ENCODE assay signal across 8 cellular contexts in the genomic region with DNA sequence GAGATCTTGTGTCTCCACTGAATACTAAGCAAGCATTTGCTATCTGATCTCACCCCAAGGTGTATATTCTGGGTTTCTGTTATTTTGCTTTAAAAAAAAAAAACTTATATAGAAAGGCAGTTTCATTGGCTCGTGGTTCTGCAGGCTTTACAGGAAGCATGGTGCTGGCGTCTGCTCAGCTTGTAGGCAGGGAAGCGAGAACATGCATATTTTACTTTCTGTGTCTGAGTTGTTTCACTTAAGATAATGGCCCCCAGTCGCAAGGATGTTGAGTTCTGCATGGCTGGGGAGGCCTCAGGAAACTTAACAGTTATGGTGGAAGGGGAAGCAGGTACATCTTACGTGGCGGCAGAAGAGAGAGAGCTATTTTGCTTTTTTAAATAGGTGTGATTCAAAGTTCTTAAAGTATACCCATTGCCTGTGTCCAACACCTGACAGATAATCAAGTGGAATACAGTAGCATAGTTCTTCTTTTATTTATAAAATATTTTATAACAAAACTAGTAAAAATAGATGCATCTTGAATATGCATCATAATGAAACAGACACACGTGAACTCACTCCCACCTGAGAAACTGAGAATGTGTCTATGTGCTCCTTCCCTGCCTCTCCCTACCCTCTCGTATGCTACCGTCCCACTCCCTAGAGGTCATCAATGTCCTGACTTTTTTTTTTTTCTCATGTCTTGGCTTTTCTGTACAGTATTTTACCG. TPM values are rescaled to one million over a fixed set of nuclear protein-coding genes. Genes with fewer than 3 reads are reported as not detected.
A peak's percentile ranks its signal among the peaks of the same experiment; 100 is the strongest.
DNase-seq lines count a peak whose midpoint lies in the region; ATAC-seq, FAIRE-seq and TF ChIP-seq lines count a peak whose summit lies in the region.

No MANE protein-coding gene starts in this region.

- peak overlapping the region; percentile 91 for H3K27ac ChIP-seq in GM12878 (ENCODE audit: control insufficient read depth, insufficient read depth)
- H3K27ac ChIP-seq in parathyroid adenoma: no peak overlapping the region
- no peak overlapping the region for H3K27ac ChIP-seq in uterus

- peaks cover 22% of the 10 kb centered on the region for H3K79me2 ChIP-seq in GM12878 (ENCODE audit: control insufficient read depth, insufficient read depth, low read length)
- no peaks in the 10 kb centered on the region for H3K79me2 ChIP-seq in parathyroid adenoma

- POLR2A ChIA-PET in GM12878 (lab: Charles Lee): interaction anchor here (0.6 to 6.8 kb wide), 9 partner anchors 10 to 132 kb away, joined by 3 to 118 read pairs (median 4); a partner anchor contains a TSS

- ATAC-seq in HG03095 (IDR thresholded peaks at IDR 0.05; ENCODE audit: unreplicated experiment) (peak; percentile 35), GM12878 (peak; percentile 64), esophagus mucosa (no peak)

- H2AFZ ChIP-seq in GM12878 (ENCODE audit: control insufficient read depth, low read depth, low read length) (peak overlapping the region; percentile 98), parathyroid adenoma (peak overlapping the region; percentile 92)

- no peak for DNase-seq in GM12878 (ENCODE audit: low read depth, low spot score)
- DNase-seq in CD14-positive monocyte (ENCODE audit: low spot score): no peak
- DNase-seq in HPDE6-E6E7 (ENCODE audit: extremely low spot score): no peak
- no peak for DNase-seq in uterus

- TF ChIP-seq CTCF in GM12878 (IDR thresholded peaks at IDR 0.05 in 2 of 3, conservative IDR thresholded peaks at IDR 0.05 in 1 of 3; ENCODE audit: control insufficient read depth in 2 of 3, extremely low read depth in 1 of 3, insufficient read depth in 1 of 3, low read depth in 3 of 3, low read length in 3 of 3): no peak
- TF ChIP-seq CTCF in parathyroid adenoma (IDR thresholded peaks at IDR 0.05): peak; percentile 5
- no peak for TF ChIP-seq CTCF in CD14-positive monocyte (IDR thresholded peaks at IDR 0.05)
- no peak for TF ChIP-seq CTCF in uterus (IDR thresholded peaks at IDR 0.05)

- TF ChIP-seq EP300 in GM12878 (IDR thresholded peaks at IDR 0.05; ENCODE audit: borderline replicate concordance in 1 of 2, control insufficient read depth in 1 of 2, low read depth in 2 of 2, low read length in 2 of 2): no peak

- H3K9me3 ChIP-seq in GM12878 (replicated peaks; ENCODE audit: control insufficient read depth, insufficient read depth, low read length): no peaks in the 10 kb centered on the region
- H3K9me3 ChIP-seq in parathyroid adenoma (ENCODE audit: control insufficient read depth, low read length): no peaks in the 10 kb centered on the region
- no peaks in the 10 kb centered on the region for H3K9me3 ChIP-seq in uterus

- no peak overlapping the region for H3K4me3 Mint-ChIP-seq in CD14-positive monocyte

- 0% methylated on average over 10 of the region's 10 CpGs for WGBS in GM12878 (ENCODE audit: insufficient coverage, insufficient replicate concordance, low lambda C conversion rate, missing lambda C conversion rate)

- H3K36me3 Mint-ChIP-seq in CD14-positive monocyte: no peaks in the 10 kb centered on the region

- intact Hi-C loops in GM12878 (cut with micrococcal nuclease; ENCODE audit: unreplicated experiment) (loop anchor here (1.0 kb wide), 1 partner anchor 11 kb away; no protein-coding TSS in a partner anchor), CD14-positive monocyte (cut with micrococcal nuclease) (loop anchor here in 1 of 2 donors (2.0 to 5.0 kb wide), 3 partner anchors 16 to 77 kb away; a partner anchor contains a TSS), uterus (cut with DNase I; ENCODE audit: low total_unique reads) (no loop called here)

- no peak for TF ChIP-seq RAD21 in GM12878 (IDR thresholded peaks at IDR 0.05; ENCODE audit: insufficient read depth, low read depth, low read length)

- H3K27me3 ChIP-seq in GM12878 (replicated peaks in 1 of 2; ENCODE audit: control insufficient read depth in 2 of 2, insufficient read depth in 2 of 2, low read length in 1 of 2): no peaks in the 10 kb centered on the region
- no peaks in the 10 kb centered on the region for H3K27me3 ChIP-seq in parathyroid adenoma (ENCODE audit: control insufficient read depth, insufficient read depth, low read length)
- no peaks in the 10 kb centered on the region for H3K27me3 ChIP-seq in uterus

- peaks cover 0 to 2% (median 0%) of the 10 kb centered on the region in 7 donors for H3K9me3 Mint-ChIP-seq in CD14-positive monocyte

- in situ Hi-C loops in GM18951 (cut with MboI; ENCODE audit: low sequenced_read_pairs, unreplicated experiment) (no loop called here), GM12878 (cut with MboI) (loop anchor here (25.0 kb wide), 1 partner anchor 1168 kb away; no protein-coding TSS in a partner anchor)

- H3K36me3 ChIP-seq in GM12878 (ENCODE audit: control insufficient read depth in 2 of 2, insufficient read depth in 2 of 2, low read length in 1 of 2) (no peaks in the 10 kb centered on the region), parathyroid adenoma (ENCODE audit: control insufficient read depth, insufficient read depth, low read length) (no peaks in the 10 kb centered on the region), uterus (no peaks in the 10 kb centered on the region)

- CTCF ChIA-PET in GM12878 (lab: Yijun Ruan, JAX): interaction anchor here (0.6 to 2.2 kb wide), 5 partner anchors 10 to 19 kb away, joined by 3 to 7 read pairs (median 4); no protein-coding TSS in a partner anchor

- peak overlapping the region; percentile 61; the same call in 1 of the 2 replicates for H3K9ac ChIP-seq in GM12878 (ENCODE audit: control insufficient read depth, insufficient read depth, low read length)
- H3K9ac ChIP-seq in parathyroid adenoma: no peak overlapping the region

- H3K27me3 Mint-ChIP-seq in CD14-positive monocyte (ENCODE audit: low read depth in 3 of 3): peaks cover 0 to 3% (median under 1%) of the 10 kb centered on the region in 3 donors

- SMC1A ChIA-PET in GM12878 (lab: Charles Lee; ENCODE audit: uncharacterized antibody, unreplicated experiment): interaction anchor here (0.6 to 6.1 kb wide), 13 partner anchors 10 to 77 kb away, joined by 3 to 88 read pairs (median 5); a partner anchor contains a TSS

- no TSS peak for BruUV-seq in GM12878 (replicated peaks; lab: Mats Ljungman, UMichigan)

- peak overlapping the region in 3 of 7 donors; percentile 58 to 72 (median 71) for H3K27ac Mint-ChIP-seq in CD14-positive monocyte

- FAIRE-seq in GM12878 (lab: Jason Lieb, UNC): peak; percentile 74

- H3K4me3 ChIP-seq in GM12878 (peak overlapping the region; percentile 78), parathyroid adenoma (ENCODE audit: low read depth, low read length) (peak overlapping the region; percentile 52), uterus (no peak overlapping the region)

- H3K4me1 Mint-ChIP-seq in CD14-positive monocyte: peaks cover 35% of the 10 kb centered on the region

- peak overlapping the region; percentile 96 for H3K4me2 ChIP-seq in GM12878 (ENCODE audit: control insufficient read depth, insufficient read depth)
- peak overlapping the region; percentile 93 for H3K4me2 ChIP-seq in parathyroid adenoma (ENCODE audit: low read length)

- H4K20me1 ChIP-seq in GM12878 (ENCODE audit: control insufficient read depth, insufficient read depth): no peaks in the 10 kb centered on the region

- H3K4me1 ChIP-seq in GM12878 (ENCODE audit: control insufficient read depth, insufficient read depth, low read length) (peaks cover 16% of the 10 kb centered on the region), parathyroid adenoma (peaks cover 3% of the 10 kb centered on the region), uterus (peaks cover 0 to 9% of the 10 kb centered on the region in 2 donors)

- peak; percentile 30 for TF ChIP-seq POLR2A in GM18951 (IDR thresholded peaks at IDR 0.05; ENCODE audit: extremely low read depth, insufficient read depth, insufficient read length)
- no peak for TF ChIP-seq POLR2A in GM12878 (IDR thresholded peaks at IDR 0.05; ENCODE audit: low read depth, low read length)
- TF ChIP-seq POLR2A in uterus (IDR thresholded peaks at IDR 0.05): no peak

- RAD21 ChIA-PET in GM12878 (lab: Charles Lee; ENCODE audit: unreplicated experiment): interaction anchor here (0.9 to 3.7 kb wide), 7 partner anchors 9 to 55 kb away, joined by 3 to 63 read pairs (median 7); a partner anchor contains a TSS

TF ChIP-seq in GM12878, 131 proteins besides CTCF, POLR2A, EP300 and RAD21 (continues in another document):
- TF ChIP-seq TCF7 (IDR thresholded peaks at IDR 0.05; ENCODE audit: borderline replicate concordance): no peak
- peak; percentile 85; the same call in 2 of the 3 replicates for TF ChIP-seq POU2F2 (IDR thresholded peaks at IDR 0.05; ENCODE audit: borderline replicate concordance, low read depth, low read length)
- no peak for TF ChIP-seq DPF2 (IDR thresholded peaks at IDR 0.05)

RNA-seq across cellular contexts. Expression of a gene that starts 15.4 kb away (rescaled TPM):
- 627 and 659 TPM in 2 replicates for total RNA-seq in GM12878 (2013; cell fraction: nucleolus; rRNA removed)
- total RNA-seq in GM12878 (2014; rRNA removed): 47.7 and 55.1 TPM in 2 replicates
- total RNA-seq in GM12878 (2014; rRNA removed; fragmentation: Illumina TruSeq; extraction: Trizol): 45.4 and 48.3 TPM in 2 replicates
- total RNA-seq in GM12878 (2021): 181 and 199 TPM in 2 replicates
- polyA plus RNA-seq in GM12878 (2011; ENCODE audit: low read depth): 127 TPM
- 71.1 and 75.0 TPM in 2 replicates for polyA plus RNA-seq in GM12878 (2011; rRNA removed)
- polyA plus RNA-seq in GM12878 (2011; cell fraction: cytosol; rRNA removed): 82.6 and 128 TPM in 2 replicates
- polyA plus RNA-seq in GM12878 (2011; cell fraction: nucleus; rRNA removed): 239 and 261 TPM in 2 replicates
- polyA plus RNA-seq in GM12878 (2012): 118 and 141 TPM in 2 replicates
- polyA plus RNA-seq in GM12878 (2014; fragmentation: Illumina TruSeq; extraction: Trizol): 150 and 173 TPM in 2 replicates
- polyA plus RNA-seq in GM12878 (2014; fragmentation: Nextera tagmentation; extraction: Ambion mirVana): 10 to 100 TPM; 31.4 to 49.9 TPM
- polyA plus RNA-seq in GM12878 (2014; rRNA removed): 63.7 and 73.8 TPM in 2 replicates
- polyA plus RNA-seq in GM12878 (2016; fragmentation: Nextera tagmentation; extraction: Ambion mirVana): 100 to 1,000 TPM; 118 to 123 TPM
- polyA minus RNA-seq in GM12878 (2011; rRNA and poly(A)+ RNA removed): 174 and 187 TPM in 2 replicates
- 84.1 and 85.0 TPM in 2 replicates for polyA minus RNA-seq in GM12878 (2011; cell fraction: cytosol; rRNA and poly(A)+ RNA removed)
- 138 and 190 TPM in 2 replicates for polyA minus RNA-seq in GM12878 (2011; cell fraction: nucleus; rRNA and poly(A)+ RNA removed)
- 10 to 100 TPM; 26.5 to 38.4 TPM for polyA plus RNA-seq in CD14-positive monocyte
- 100 to 1,000 TPM in 1 of 4 donors, 10 to 100 TPM in 3; 50.3 to 123 (median 82.5) TPM for total RNA-seq in uterus
- 33.0 TPM for total RNA-seq in esophagus mucosa

Comparison
In these comparisons a context has a peak if more than half of its experiments do, and no peak if none do; other contexts are left out.
1. H3K4me3 ChIP-seq: peak in GM12878 (single experiment) and parathyroid adenoma (single experiment); none in uterus (0 of 2).